ENCODE assay signal across 21 cellular contexts in genomic region chr17:61316633-61317032, GRCh38.
DNase-seq lines count a peak whose midpoint lies in the region; ATAC-seq, FAIRE-seq and TF ChIP-seq lines count a peak whose summit lies in the region.
"Had no signal": no experiment of that assay in that cellular context is flagged by ENCODE, and none has a peak within 500 bp of the region (broad histone marks: within the 10 kb centered on the region; RNA-seq: fewer than 3 reads in every experiment).

No MANE protein-coding gene starts in this region.

- no peak for TF ChIP-seq RAD21 in SK-N-SH (IDR thresholded peaks at IDR 0.05; ENCODE audit: low read length)
- TF ChIP-seq RAD21 in GM12878 (IDR thresholded peaks at IDR 0.05; ENCODE audit: insufficient read depth, low read depth, low read length), result no peak

- no peak overlapping the region for H3K4me3 Mint-ChIP-seq in activated T-helper 2 cell treated with anti-CD3 and anti-CD28 coated beads, Interferon-gamma antibody, Interleukin-2, Interleukin-4, amounts not matched to agents 10 μg/mL and 5 μg/mL and 100 μg/mL, durations not matched to agents 14 hours and 24 hours and 36 hours (ENCODE audit: low read depth)
- H3K4me3 Mint-ChIP-seq: B cell; CD4-positive, alpha-beta T cell; CD8-positive, alpha-beta T cell had no signal

- no TSS peak for BruUV-seq in GM12878 (replicated peaks; lab: Mats Ljungman, UMichigan)

- ATAC-seq in SK-N-SH treated with all-trans-retinoic acid at 6 μM for 48 hours, result no peak
- no peak for ATAC-seq in GM12878
- no peak for ATAC-seq in HG03159 (IDR thresholded peaks at IDR 0.05; ENCODE audit: unreplicated experiment)
- ATAC-seq: A549; CD8-positive, alpha-beta T cell had no signal

- peaks cover 10 to 39% of the 10 kb centered on the region in 2 experiments for H3K4me1 ChIP-seq in SK-N-SH (ENCODE audit: control insufficient read depth in 1 of 2, insufficient read depth in 2 of 2, low read depth in 1 of 2, low read length in 1 of 2)
- no peaks in the 10 kb centered on the region for H3K4me1 ChIP-seq in GM12878 (ENCODE audit: control insufficient read depth, insufficient read depth, low read length)
- H3K4me1 ChIP-seq: A549, Caco-2 had no signal

- H3K4me2 ChIP-seq in SK-N-SH (no peak overlapping the region), GM12878 (ENCODE audit: control insufficient read depth, insufficient read depth) (no peak overlapping the region)
- H3K4me2 ChIP-seq: A549; BLaER1 treated with 17β-estradiol and CSF1 and Interleukin-3, amounts not matched to agents 10 nM and 100 nM had no signal

- no peak for TF ChIP-seq POLR2A in GM12878 (IDR thresholded peaks at IDR 0.05; ENCODE audit: low read depth, low read length)

- POLR2A ChIA-PET in SK-N-SH (lab: Yijun Ruan, JAX) (no interaction called here), GM12878 (lab: Charles Lee) (no interaction called here)

- H3K9me3 ChIP-seq in SK-N-SH (no peaks in the 10 kb centered on the region), GM12878 (replicated peaks; ENCODE audit: control insufficient read depth, insufficient read depth, low read length) (no peaks in the 10 kb centered on the region)
- H3K9me3 ChIP-seq: A549; BLaER1 treated with 17β-estradiol and CSF1 and Interleukin-3, amounts not matched to agents 10 nM and 100 nM; Caco-2 had no signal

- TF ChIP-seq EP300 in SK-N-SH (IDR thresholded peaks at IDR 0.05; ENCODE audit: borderline replicate concordance in 1 of 2, low read depth in 1 of 2, low read length in 1 of 2) (no peak), GM12878 (IDR thresholded peaks at IDR 0.05; ENCODE audit: borderline replicate concordance in 1 of 2, control insufficient read depth in 1 of 2, low read depth in 2 of 2, low read length in 2 of 2) (no peak)

- H3K27me3 Mint-ChIP-seq in activated T-helper 2 cell treated with anti-CD3 and anti-CD28 coated beads, Interferon-gamma antibody, Interleukin-2, Interleukin-4, amounts not matched to agents 10 μg/mL and 5 μg/mL and 100 μg/mL, durations not matched to agents 14 hours and 24 hours and 36 hours (ENCODE audit: low read depth), result no peaks in the 10 kb centered on the region
- H3K27me3 Mint-ChIP-seq: B cell; CD4-positive, alpha-beta T cell had no signal

- DNase-seq in SK-N-SH, result no peak
- no peak for DNase-seq in GM12878 (ENCODE audit: low read depth, low spot score)
- no peak for DNase-seq in activated T-helper 2 cell treated with anti-CD3 and anti-CD28 coated beads, Interferon-gamma antibody, Interleukin-2, Interleukin-4, amounts not matched to agents 10 μg/mL and 5 μg/mL and 100 μg/mL, durations not matched to agents 14 hours and 24 hours and 36 hours (ENCODE audit: low spot score)
- DNase-seq: AML-193; Caco-2; Calu3; CD4-positive, alpha-beta T cell; CD8-positive, alpha-beta T cell; DMS79 treated with DMSO at 0.1 percent for 48 hours; GF-D8 had no signal

- H3K9ac ChIP-seq in SK-N-SH, result no peak overlapping the region
- no peak overlapping the region for H3K9ac ChIP-seq in GM12878 (ENCODE audit: control insufficient read depth, insufficient read depth, low read length)
- H3K9ac ChIP-seq: BLaER1 treated with 17β-estradiol and CSF1 and Interleukin-3, amounts not matched to agents 10 nM and 100 nM had no signal

- in situ Hi-C loops in GM12878 (cut with MboI), result no loop called here

- H3K36me3 ChIP-seq in SK-N-SH (replicated peaks in 1 of 2; ENCODE audit: control insufficient read depth in 1 of 2, insufficient read depth in 2 of 2, low read length in 1 of 2) (no peaks in the 10 kb centered on the region), GM12878 (ENCODE audit: control insufficient read depth in 2 of 2, insufficient read depth in 2 of 2, low read length in 1 of 2) (no peaks in the 10 kb centered on the region)
- H3K36me3 ChIP-seq: BLaER1 treated with 17β-estradiol and CSF1 and Interleukin-3, amounts not matched to agents 10 nM and 100 nM had no signal

- SMC1A ChIA-PET in GM12878 (lab: Charles Lee; ENCODE audit: uncharacterized antibody, unreplicated experiment), result no interaction called here

- H2AFZ ChIP-seq in SK-N-SH (ENCODE audit: low read depth), result no peak overlapping the region
- H2AFZ ChIP-seq in GM12878 (ENCODE audit: control insufficient read depth, low read depth, low read length), result no peak overlapping the region

- TF ChIP-seq CTCF in SK-N-SH (IDR thresholded peaks at IDR 0.05), result no peak
- TF ChIP-seq CTCF in GM12878 (IDR thresholded peaks at IDR 0.05 in 2 of 3, conservative IDR thresholded peaks at IDR 0.05 in 1 of 3; ENCODE audit: control insufficient read depth in 2 of 3, extremely low read depth in 1 of 3, insufficient read depth in 1 of 3, low read depth in 3 of 3, low read length in 3 of 3), result no peak

- no peaks in the 10 kb centered on the region for H3K79me2 ChIP-seq in SK-N-SH (ENCODE audit: insufficient read depth)
- no peaks in the 10 kb centered on the region for H3K79me2 ChIP-seq in GM12878 (ENCODE audit: control insufficient read depth, insufficient read depth, low read length)

- no peaks in the 10 kb centered on the region for H3K27me3 ChIP-seq in SK-N-SH (ENCODE audit: insufficient read depth)
- H3K27me3 ChIP-seq in GM12878 (replicated peaks in 1 of 2; ENCODE audit: control insufficient read depth in 2 of 2, insufficient read depth in 2 of 2, low read length in 1 of 2), result no peaks in the 10 kb centered on the region
- H3K27me3 ChIP-seq: BLaER1 treated with 17β-estradiol and CSF1 and Interleukin-3, amounts not matched to agents 10 nM and 100 nM had no signal

- no peaks in the 10 kb centered on the region for H3K4me1 Mint-ChIP-seq in activated T-helper 2 cell treated with anti-CD3 and anti-CD28 coated beads, Interferon-gamma antibody, Interleukin-2, Interleukin-4, amounts not matched to agents 10 μg/mL and 5 μg/mL and 100 μg/mL, durations not matched to agents 14 hours and 24 hours and 36 hours (ENCODE audit: low read depth)
- H3K4me1 Mint-ChIP-seq: B cell had no signal

- H3K4me3 ChIP-seq in SK-N-SH (ENCODE audit: low read depth in 2 of 2, low read length in 1 of 2) (no peak overlapping the region), GM12878 (no peak overlapping the region)
- H3K4me3 ChIP-seq: A549; BLaER1 treated with 17β-estradiol and CSF1 and Interleukin-3, amounts not matched to agents 10 nM and 100 nM had no signal

- H4K20me1 ChIP-seq in SK-N-SH (ENCODE audit: insufficient read depth) (no peaks in the 10 kb centered on the region), GM12878 (ENCODE audit: control insufficient read depth, insufficient read depth) (no peaks in the 10 kb centered on the region)
- H4K20me1 ChIP-seq: BLaER1 treated with 17β-estradiol and CSF1 and Interleukin-3, amounts not matched to agents 10 nM and 100 nM had no signal

- H3F3A ChIP-seq in SK-N-SH (replicated peaks; ENCODE audit: insufficient read depth), result peaks cover 11% of the 10 kb centered on the region

- 81% methylated on average over 6 of the region's 6 CpGs for WGBS in SK-N-SH (ENCODE audit: low lambda C conversion rate)
- WGBS in GM12878 (ENCODE audit: insufficient coverage, insufficient replicate concordance, low lambda C conversion rate, missing lambda C conversion rate), result 17% methylated on average over 6 of the region's 6 CpGs

- intact Hi-C loops in GM12878 (cut with micrococcal nuclease; ENCODE audit: unreplicated experiment), result no loop called here
- intact Hi-C loops in activated T-helper 2 cell treated with anti-CD3 and anti-CD28 coated beads, Interferon-gamma antibody, Interleukin-2, Interleukin-4, amounts not matched to agents 10 μg/mL and 5 μg/mL and 100 μg/mL, durations not matched to agents 14 hours and 24 hours and 36 hours (cut with micrococcal nuclease), result no loop called here

- no peak overlapping the region for H3K27ac Mint-ChIP-seq in activated T-helper 2 cell treated with anti-CD3 and anti-CD28 coated beads, Interferon-gamma antibody, Interleukin-2, Interleukin-4, amounts not matched to agents 10 μg/mL and 5 μg/mL and 100 μg/mL, durations not matched to agents 14 hours and 24 hours and 36 hours
- H3K27ac Mint-ChIP-seq: B cell; CD4-positive, alpha-beta T cell; CD8-positive, alpha-beta T cell had no signal

- H3K9me3 Mint-ChIP-seq in activated T-helper 2 cell treated with anti-CD3 and anti-CD28 coated beads, Interferon-gamma antibody, Interleukin-2, Interleukin-4, amounts not matched to agents 10 μg/mL and 5 μg/mL and 100 μg/mL, durations not matched to agents 14 hours and 24 hours and 36 hours, result no peaks in the 10 kb centered on the region
- H3K9me3 Mint-ChIP-seq: CD4-positive, alpha-beta T cell; CD8-positive, alpha-beta T cell had no signal

- FAIRE-seq in GM12878 (lab: Jason Lieb, UNC), result no peak
- FAIRE-seq: A549, D721Med, G401.6, GM12892, GM18507 had no signal

- RAD21 ChIA-PET in GM12878 (lab: Charles Lee; ENCODE audit: unreplicated experiment), result no interaction called here

- CTCF ChIA-PET in SK-N-SH (lab: Yijun Ruan, JAX) (interaction anchor here (0.6 to 1.0 kb wide), 2 partner anchors 8 to 32 kb away, joined by 3 read pairs; no protein-coding TSS in a partner anchor), GM12878 (lab: Yijun Ruan, JAX) (no interaction called here)

- no peaks in the 10 kb centered on the region for H3K36me3 Mint-ChIP-seq in activated T-helper 2 cell treated with anti-CD3 and anti-CD28 coated beads, Interferon-gamma antibody, Interleukin-2, Interleukin-4, amounts not matched to agents 10 μg/mL and 5 μg/mL and 100 μg/mL, durations not matched to agents 14 hours and 24 hours and 36 hours (ENCODE audit: low read depth)
- H3K36me3 Mint-ChIP-seq: CD8-positive, alpha-beta T cell had no signal

- H3K9me2 ChIP-seq in SK-N-SH, result no peaks in the 10 kb centered on the region

- no peak overlapping the region for H3K27ac ChIP-seq in SK-N-SH (ENCODE audit: low read depth in 2 of 2, low read length in 1 of 2)
- no peak overlapping the region for H3K27ac ChIP-seq in GM12878 (ENCODE audit: control insufficient read depth, insufficient read depth)
- H3K27ac ChIP-seq: 22Rv1; A549; BLaER1 treated with 17β-estradiol and CSF1 and Interleukin-3, amounts not matched to agents 10 nM and 100 nM; C4-2B had no signal

TF ChIP-seq in SK-N-SH, 30 proteins besides CTCF, POLR2A, EP300 and RAD21:
- TF ChIP-seq RCOR1 (IDR thresholded peaks at IDR 0.05; ENCODE audit: low read length) (peak; percentile 58; the same call in 1 of the 2 replicates), ELF1 (IDR thresholded peaks at IDR 0.05) (no peak)

TF ChIP-seq in SK-N-SH treated with all-trans-retinoic acid at 6 μM for 48 hours, 23 proteins besides CTCF, POLR2A, EP300 and RAD21 (continues in another document):
- no peak for TF ChIP-seq PPARA (CRISPR knock-in tag; IDR thresholded peaks at IDR 0.05; ENCODE audit: borderline replicate concordance)
- TF ChIP-seq BACH2 (CRISPR knock-in tag; IDR thresholded peaks at IDR 0.05; ENCODE audit: borderline replicate concordance), result no peak
- TF ChIP-seq ZNF8 (CRISPR knock-in tag; IDR thresholded peaks at IDR 0.05), result no peak
- TF ChIP-seq SNAI2 (CRISPR knock-in tag; IDR thresholded peaks at IDR 0.05), result no peak
- TF ChIP-seq ISL1 (CRISPR knock-in tag; IDR thresholded peaks at IDR 0.05), result no peak

TF ChIP-seq in GM12878, 131 proteins besides CTCF, POLR2A, EP300 and RAD21:
- TF ChIP-seq SREBF1 (IDR thresholded peaks at IDR 0.05; ENCODE audit: low read length) (no peak), NFXL1 (IDR thresholded peaks at IDR 0.05; ENCODE audit: borderline replicate concordance) (peak; percentile 24; the same call in 1 of the 2 replicates)

Comparison
In these comparisons a context has a peak if more than half of its experiments do, and no peak if none do; other contexts are left out.
1. Of the 26 proteins assayed by ChIP-seq in both GM12878 and SK-N-SH: peak only in GM12878: none; only in SK-N-SH: RCOR1; in both: none; in neither: 25.